1 cellular context compared by ENCODE assay signal in genomic region chr11:36455658-36456111, GRCh38.
TF ChIP-seq lines count a peak whose summit lies in the region.

No MANE protein-coding gene starts in this region.

TF ChIP-seq in IMR-90, 13 proteins besides CTCF, POLR2A, EP300 and RAD21 (continued from another document):
- TF ChIP-seq ELK1 (IDR thresholded peaks at IDR 0.05; ENCODE audit: borderline replicate concordance, low read depth, low read length) (no peak), RCOR1 (IDR thresholded peaks at IDR 0.05; ENCODE audit: insufficient replicate concordance, low read length) (no peak), SMC3 (IDR thresholded peaks at IDR 0.05; ENCODE audit: low read depth, low read length) (peak; percentile 15; the same call in 1 of the 2 replicates), MAZ (IDR thresholded peaks at IDR 0.05; ENCODE audit: borderline replicate concordance, low read depth, low read length) (peak; percentile 61; the same call in 1 of the 2 replicates), CEBPB (IDR thresholded peaks at IDR 0.05; ENCODE audit: low read depth, low read length) (0 out of 2 replicates have a peak, but pooled peaks have one; percentile 11), NFE2L2 (IDR thresholded peaks at IDR 0.05; ENCODE audit: low read depth, low read length) (no peak), BHLHE40 (IDR thresholded peaks at IDR 0.05; ENCODE audit: low read depth, low read length) (no peak)
